ENCODE assay signal across 9 cellular contexts in the genomic region with DNA sequence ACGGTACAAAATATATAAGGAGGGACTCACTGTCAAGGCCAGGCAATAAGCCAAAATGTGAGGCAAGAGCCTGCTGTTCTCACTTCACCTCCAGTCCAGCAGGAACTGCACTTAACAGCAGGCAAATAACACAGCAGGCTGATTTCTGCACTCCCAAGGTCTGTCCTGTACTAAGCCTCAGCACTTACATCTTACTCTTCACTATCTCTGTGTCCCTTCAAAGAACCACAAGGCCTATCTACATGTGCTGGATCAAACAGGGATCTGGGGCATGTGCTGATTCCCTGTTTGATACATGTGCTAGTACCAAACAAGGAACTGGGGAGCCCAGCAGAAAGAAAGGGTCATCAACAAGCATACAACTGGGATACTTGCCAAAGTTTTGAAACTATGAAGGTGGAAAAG. TPM values are rescaled to one million over a fixed set of nuclear protein-coding genes. Genes with fewer than 3 reads are reported as not detected.
A peak's percentile ranks its signal among the peaks of the same experiment; 100 is the strongest.
DNase-seq lines count a peak whose midpoint lies in the region; ATAC-seq, FAIRE-seq and TF ChIP-seq lines count a peak whose summit lies in the region.
"Had no signal": no experiment of that assay in that cellular context is flagged by ENCODE, and none has a peak within 500 bp of the region (broad histone marks: within the 10 kb centered on the region; RNA-seq: fewer than 3 reads in every experiment).

No MANE protein-coding gene starts in this region.

- no peaks in the 10 kb centered on the region for H3K27me3 ChIP-seq in A673 (replicated peaks; ENCODE audit: insufficient read depth, low read depth, low read length, poor library complexity)

- peaks cover 66% of the 10 kb centered on the region for H3K4me1 Mint-ChIP-seq in chondrocyte (ENCODE audit: low read depth)

- POLR2A ChIA-PET in A673 (lab: Charles Lee; ENCODE audit: low non-redundant PET): no interaction called here

- no peak for FAIRE-seq in frontal cortex (lab: Jason Lieb, UNC)

- H3K27ac Mint-ChIP-seq in chondrocyte (ENCODE audit: unreplicated experiment): peak overlapping the region; percentile 82
- H3K27ac Mint-ChIP-seq: WTC11 had no signal

- no peaks in the 10 kb centered on the region for H3K36me3 ChIP-seq in A673 (ENCODE audit: insufficient read depth, low read length, poor library complexity, severe bottlenecking)
- H3K36me3 ChIP-seq in mesodermal cell (ENCODE audit: control insufficient read depth, insufficient read depth, low read length): no peaks in the 10 kb centered on the region

- H3K4me1 ChIP-seq in A673 (ENCODE audit: insufficient read depth, low read length, poor library complexity, severe bottlenecking) (peaks cover 26% of the 10 kb centered on the region), mesodermal cell (ENCODE audit: control insufficient read depth, insufficient read depth, low read length, poor library complexity, severe bottlenecking) (peaks cover 22% of the 10 kb centered on the region)

- CTCF ChIA-PET in A673 (lab: Charles Lee): no interaction called here

- peaks cover under 1% of the 10 kb centered on the region for H3K36me3 Mint-ChIP-seq in chondrocyte (ENCODE audit: low read depth)
- H3K36me3 Mint-ChIP-seq: WTC11 had no signal

- H3K4me3 ChIP-seq in A673 (ENCODE audit: low read depth, low read length, poor library complexity, severe bottlenecking) (no peak overlapping the region), LNCaP clone FGC (ENCODE audit: low read depth, low read length) (no peak overlapping the region), mesodermal cell (ENCODE audit: extremely low read depth, insufficient read depth, low read length, poor library complexity, severe bottlenecking) (no peak overlapping the region)

- WGBS in mesodermal cell (ENCODE audit: insufficient coverage in 2 of 2), 2 experiments: 100% methylated on average over 1 of the region's 1 CpG; no CpG with 5 or more reads in 1 of the 2 experiments

- intact Hi-C loops in A673 (cut with micrococcal nuclease; ENCODE audit: unreplicated experiment): no loop called here

- H3K4me3 Mint-ChIP-seq in chondrocyte (ENCODE audit: unreplicated experiment): no peak overlapping the region
- H3K4me3 Mint-ChIP-seq: WTC11 had no signal

- no peaks in the 10 kb centered on the region for H3K9me3 Mint-ChIP-seq in chondrocyte (ENCODE audit: low read depth)
- H3K9me3 Mint-ChIP-seq: WTC11 had no signal

- TF ChIP-seq CTCF in A673 (conservative IDR thresholded peaks at IDR 0.05; ENCODE audit: low read depth, low read length) (no peak), LNCaP clone FGC (IDR thresholded peaks at IDR 0.05; ENCODE audit: control insufficient read depth, extremely low read depth, insufficient read depth) (no peak), chondrocyte (IDR thresholded peaks at IDR 0.05) (no peak)

- H3K9me3 ChIP-seq in A673 (ENCODE audit: low read depth, low read length, poor library complexity, severe bottlenecking) (no peaks in the 10 kb centered on the region), mesodermal cell (ENCODE audit: control insufficient read depth, low read length) (no peaks in the 10 kb centered on the region)

- no peaks in the 10 kb centered on the region for H3K27me3 Mint-ChIP-seq in chondrocyte (ENCODE audit: low read depth)

- H3K27ac ChIP-seq in A673 (ENCODE audit: low read depth, low read length, poor library complexity, severe bottlenecking) (peak overlapping the region; percentile 19), mesodermal cell (ENCODE audit: low read depth, low read length, severe bottlenecking) (peak overlapping the region; percentile 42)

- no TSS peak for BruUV-seq in A673 (replicated peaks; lab: Mats Ljungman, UMichigan)

- DNase-seq in A673 (ENCODE audit: low spot score): peak; percentile 80
- DNase-seq in LNCaP clone FGC (ENCODE audit: low read depth): peak; percentile 76
- no peak for DNase-seq in chondrocyte (ENCODE audit: low spot score)
- DNase-seq in NCI-H82 treated with DMSO at 0.1 percent for 48 hours (lab: John Stamatoyannopoulos, UW; ENCODE audit: unreplicated experiment): no peak
- no peak for DNase-seq in frontal cortex (ENCODE audit: low spot score in 2 of 2)

- ATAC-seq in HG02588 (IDR thresholded peaks at IDR 0.05; ENCODE audit: unreplicated experiment) (no peak), GM18502 (IDR thresholded peaks at IDR 0.05; ENCODE audit: poor library complexity, unreplicated experiment) (no peak)
- ATAC-seq: WTC11 had no signal

RNA-seq across cellular contexts. Expression of gene UACA, which starts 22.2 kb away (rescaled TPM):
- 26.9 and 27.7 TPM in 2 replicates for total RNA-seq in A673 (2021)
- 171 to 275 TPM (median 249 TPM) in 3 replicates for total RNA-seq in chondrocyte
- polyA plus RNA-seq in mesodermal cell (2013, experiment 1 of 2): 83.3 TPM
- polyA plus RNA-seq in mesodermal cell (2013, experiment 2 of 2): 102 TPM
- 22.0 TPM for total RNA-seq in frontal cortex

Comparison
In these comparisons a context has a peak if more than half of its experiments do, and no peak if none do; other contexts are left out.
1. DNase-seq: peak in A673 (single experiment) and LNCaP clone FGC (single experiment); none in chondrocyte (single experiment), NCI-H82 treated with DMSO at 0.1 percent for 48 hours (single experiment) and frontal cortex (0 of 2).